In genomic region chr12:4867384-4867783, GRCh38 we compare ENCODE assay signal across 15 cellular contexts. TPM values are rescaled to one million over a fixed set of nuclear protein-coding genes. Genes with fewer than 3 reads are reported as not detected.
DNase-seq lines count a peak whose midpoint lies in the region; ATAC-seq and TF ChIP-seq lines count a peak whose summit lies in the region.
"Had no signal": no experiment of that assay in that cellular context is flagged by ENCODE, and none has a peak within 500 bp of the region (broad histone marks: within the 10 kb centered on the region; RNA-seq: fewer than 3 reads in every experiment).

No MANE protein-coding gene starts in this region.

- ATAC-seq in GM21529 (IDR thresholded peaks at IDR 0.05; ENCODE audit: unreplicated experiment) (no peak), HG03280 (IDR thresholded peaks at IDR 0.05; ENCODE audit: unreplicated experiment) (no peak), left lung (no peak)
- ATAC-seq: A549, K562 had no signal

- H3K27ac ChIP-seq in WERI-Rb-1, result no peak overlapping the region
- no peak overlapping the region for H3K27ac ChIP-seq in esophagus muscularis mucosa (replicated peaks in 1 of 4)
- no peak overlapping the region for H3K27ac ChIP-seq in left lung
- H3K27ac ChIP-seq: A549, C4-2B, GM23248 had no signal

- TF ChIP-seq CTCF in WERI-Rb-1 (IDR thresholded peaks at IDR 0.05; ENCODE audit: low read depth, low read length) (peak; percentile 15; the same call in 1 of the 2 replicates), esophagus muscularis mucosa (IDR thresholded peaks at IDR 0.05) (no peak), left lung (IDR thresholded peaks at IDR 0.05) (no peak)

- TF ChIP-seq POLR2A in esophagus muscularis mucosa (IDR thresholded peaks at IDR 0.05; ENCODE audit: low read depth), result no peak

- no peak for TF ChIP-seq EP300 in esophagus muscularis mucosa (IDR thresholded peaks at IDR 0.05)

- 94% methylated on average over 5 of the region's 5 CpGs for WGBS in esophagus muscularis mucosa

- H3K4me3 ChIP-seq in H7 (ENCODE audit: insufficient read depth, low read depth, low read length), result no peak overlapping the region
- no peak overlapping the region for H3K4me3 ChIP-seq in WERI-Rb-1 (ENCODE audit: low read depth, low read length)
- no peak overlapping the region for H3K4me3 ChIP-seq in esophagus muscularis mucosa
- no peak overlapping the region for H3K4me3 ChIP-seq in left lung
- H3K4me3 ChIP-seq: A549, GM23248, HAP-1, K562 had no signal

- H3K36me3 ChIP-seq in H7 (replicated peaks; ENCODE audit: control insufficient read depth, insufficient read depth, low read length) (no peaks in the 10 kb centered on the region), WERI-Rb-1 (no peaks in the 10 kb centered on the region), esophagus muscularis mucosa (no peaks in the 10 kb centered on the region), left lung (no peaks in the 10 kb centered on the region)
- H3K36me3 ChIP-seq: HAP-1 had no signal

- H3K27me3 ChIP-seq in H7 (ENCODE audit: control insufficient read depth, insufficient read depth, low read length), result no peaks in the 10 kb centered on the region
- no peaks in the 10 kb centered on the region for H3K27me3 ChIP-seq in WERI-Rb-1 (ENCODE audit: insufficient read depth, low read depth, severe bottlenecking)
- H3K27me3 ChIP-seq in esophagus muscularis mucosa, result peaks cover 0 to 35% (median 3%) of the 10 kb centered on the region in 4 donors
- peaks cover 0 to 55% of the 10 kb centered on the region in 2 donors for H3K27me3 ChIP-seq in left lung

- intact Hi-C loops in esophagus muscularis mucosa (cut with DNase I), result no loop called here
- intact Hi-C loops in left lung (cut with DNase I), result no loop called here

- H3K9me3 ChIP-seq in WERI-Rb-1 (ENCODE audit: severe bottlenecking) (no peaks in the 10 kb centered on the region), esophagus muscularis mucosa (no peaks in the 10 kb centered on the region), left lung (no peaks in the 10 kb centered on the region)
- H3K9me3 ChIP-seq: A549, Caco-2, HAP-1 had no signal

- peaks cover 0 to 22% (median 15%) of the 10 kb centered on the region in 4 donors for H3K4me1 ChIP-seq in esophagus muscularis mucosa
- no peaks in the 10 kb centered on the region for H3K4me1 ChIP-seq in left lung
- H3K4me1 ChIP-seq: A549, Caco-2, HAP-1 had no signal

- DNase-seq in H7, result peak; percentile 45
- DNase-seq in WERI-Rb-1, result no peak
- peak; percentile 45 for DNase-seq in esophagus muscularis mucosa (ENCODE audit: extremely low spot score)
- DNase-seq in left lung, result no peak
- DNase-seq: AML-193; Caco-2; CD4-positive, alpha-beta T cell; GM23248; IMR-90 had no signal

RNA-seq across cellular contexts. Expression of gene KCNA1, which starts 42.3 kb away (rescaled TPM):
- total RNA-seq in H7 (2014; rRNA removed; shearing (Covaris generic)), result 0.07 TPM in 1 of 2 replicates, not detected in the other
- total RNA-seq in esophagus muscularis mucosa (under 1 TPM in 2 of 4 donors, not detected in 2; 0.17 to 0.71 TPM), left lung (under 1 TPM; 0.08 to 0.09 TPM)
- total RNA-seq: Caco-2; CD4-positive, alpha-beta T cell; GM23248; IMR-90; K562 had no signal

Comparison
In these comparisons a context has a peak if more than half of its experiments do, and no peak if none do; other contexts are left out.
1. DNase-seq: peak in H7 (single experiment) and esophagus muscularis mucosa (single experiment); none in WERI-Rb-1 (single experiment) and left lung (0 of 2).